12 cellular contexts compared by ENCODE assay signal in genomic region chr1:206856674-206857464, GRCh38. TPM values are rescaled to one million over a fixed set of nuclear protein-coding genes. Genes with fewer than 3 reads are reported as not detected.
DNase-seq lines count a peak whose midpoint lies in the region; ATAC-seq, FAIRE-seq and TF ChIP-seq lines count a peak whose summit lies in the region.
"Had no signal": no experiment of that assay in that cellular context is flagged by ENCODE, and none has a peak within 500 bp of the region (broad histone marks: within the 10 kb centered on the region; RNA-seq: fewer than 3 reads in every experiment).

No MANE protein-coding gene starts in this region.

- H3K27me3 ChIP-seq in H9 (ENCODE audit: insufficient read depth, low read length) (no peaks in the 10 kb centered on the region), lower lobe of right lung (ENCODE audit: low read depth) (no peaks in the 10 kb centered on the region), left ventricle myocardium inferior (ENCODE audit: low read depth) (peaks cover 35% of the 10 kb centered on the region)

- H4K20me1 ChIP-seq in H9 (ENCODE audit: control insufficient read depth, insufficient read depth, insufficient read length) = no peaks in the 10 kb centered on the region

- H2BK12ac ChIP-seq in H9 (ENCODE audit: insufficient read length, low read depth, low read length) = no peak overlapping the region

- H2BK20ac ChIP-seq in H9 (ENCODE audit: low read depth, low read length, poor library complexity, severe bottlenecking) = no peak overlapping the region

- no peaks in the 10 kb centered on the region for H3K9me3 ChIP-seq in H9 (ENCODE audit: control insufficient read depth, low read depth, low read length)
- no peaks in the 10 kb centered on the region for H3K9me3 ChIP-seq in lower lobe of right lung
- peaks cover 14% of the 10 kb centered on the region for H3K9me3 ChIP-seq in left ventricle myocardium inferior (replicated peaks)

- no peak overlapping the region for H2BK5ac ChIP-seq in H9 (ENCODE audit: insufficient read length, low read length)

- WGBS in H9 (ENCODE audit: extremely low coverage, insufficient read length, low lambda C conversion rate) = no CpG with 5 or more reads among the region's 5 CpGs

- no peak overlapping the region for H3K27ac ChIP-seq in H9 (ENCODE audit: insufficient read length, low read depth, low read length)
- H3K27ac ChIP-seq in lower lobe of right lung = no peak overlapping the region
- no peak overlapping the region for H3K27ac ChIP-seq in left ventricle myocardium inferior (replicated peaks)

- H4K5ac ChIP-seq in H9 (ENCODE audit: insufficient read length, low read depth, low read length) = no peak overlapping the region

- no peak for FAIRE-seq in RCC 7860 (lab: Jason Lieb, UNC)
- FAIRE-seq: GM18507 had no signal

- no peak overlapping the region for H2AFZ ChIP-seq in H9 (ENCODE audit: low read length)

- H2AK5ac ChIP-seq in H9 (ENCODE audit: insufficient read length, low read length) = no peak overlapping the region

- H3K9ac ChIP-seq in H9 (ENCODE audit: extremely low read depth, insufficient read length, low read length) = no peak overlapping the region

- H3K79me2 ChIP-seq in H9 (ENCODE audit: insufficient read depth, low read length) = no peaks in the 10 kb centered on the region

- H3K4ac ChIP-seq in H9 (ENCODE audit: low read depth, low read length) = no peak overlapping the region

- H3K4me1 ChIP-seq in H9 (ENCODE audit: insufficient read depth, low read length) (no peaks in the 10 kb centered on the region), lower lobe of right lung (no peaks in the 10 kb centered on the region), left ventricle myocardium inferior (no peaks in the 10 kb centered on the region)

- no peak overlapping the region for H2BK15ac ChIP-seq in H9 (ENCODE audit: low read depth, low read length)

- no peaks in the 10 kb centered on the region for H3K23me2 ChIP-seq in H9 (ENCODE audit: insufficient read length, low read depth, low read length, poor library complexity, severe bottlenecking)

- peaks cover 2% of the 10 kb centered on the region for H3K9me3 Mint-ChIP-seq in Calu3 (ENCODE audit: low read depth, unreplicated experiment)
- H3K9me3 Mint-ChIP-seq in H9 = peaks cover 15 to 16% of the 10 kb centered on the region in 2 experiments
- H3K9me3 Mint-ChIP-seq in activated B cell treated with CpG ODN at 0.5 μM for 24 hours = peaks cover 3% of the 10 kb centered on the region

- intact Hi-C loops in Calu3 (cut with micrococcal nuclease; ENCODE audit: unreplicated experiment) = no loop called here
- intact Hi-C loops in activated B cell treated with CpG ODN at 0.5 μM for 24 hours (cut with micrococcal nuclease) = loop anchor here (1.0 to 5.0 kb wide), 6 partner anchors 56 to 220 kb away; partner anchors contain the start of gene DYRK3
- intact Hi-C loops in lower lobe of right lung (cut with DNase I) = no loop called here
- intact Hi-C loops in left ventricle myocardium inferior (cut with micrococcal nuclease) = no loop called here

- BruUV-seq in Calu3 (replicated peaks; lab: Mats Ljungman, UMichigan) = no TSS peak

- H3K4me1 Mint-ChIP-seq in Calu3 (ENCODE audit: low read depth, unreplicated experiment) (peaks cover 5% of the 10 kb centered on the region), H9 (peaks cover 0 to 2% of the 10 kb centered on the region in 2 experiments; a peak in 1 of 4 replicates), activated B cell treated with CpG ODN at 0.5 μM for 24 hours (peaks cover 6% of the 10 kb centered on the region)
- H3K4me1 Mint-ChIP-seq: mesothelial cell of epicardium had no signal

- H3T11ph ChIP-seq in H9 (ENCODE audit: low read length) = no peak overlapping the region

- H3K56ac ChIP-seq in H9 (ENCODE audit: insufficient read length, low read depth, low read length) = no peak overlapping the region

- H3K4me3 ChIP-seq in lower lobe of right lung (no peak overlapping the region), left ventricle myocardium inferior (no peak overlapping the region)

- H3K4me3 Mint-ChIP-seq in Calu3 (ENCODE audit: low read depth, unreplicated experiment) = no peak overlapping the region
- H3K4me3 Mint-ChIP-seq in H9 = no peak overlapping the region
- no peak overlapping the region for H3K4me3 Mint-ChIP-seq in activated B cell treated with CpG ODN at 0.5 μM for 24 hours
- H3K4me3 Mint-ChIP-seq: IgD-negative memory B cell, mesothelial cell of epicardium had no signal

- H3K23ac ChIP-seq in H9 (ENCODE audit: insufficient read length, low read depth, low read length) = no peak overlapping the region

- CTCF ChIA-PET in Calu3 (lab: Charles Lee) = interaction anchor here (0.5 to 0.8 kb wide), 3 partner anchors 18 to 155 kb away, joined by 3 to 11 read pairs (median 3); no protein-coding TSS in a partner anchor
- CTCF ChIA-PET in activated B cell treated with CpG ODN at 0.5 μM for 24 hours (lab: Charles Lee) = interaction anchor here (0.6 to 3.5 kb wide), 11 partner anchors 8 to 126 kb away, joined by 3 to 23 read pairs (median 6); partner anchors contain the start of gene IL20

- no peak overlapping the region for H3K4me2 ChIP-seq in H9 (ENCODE audit: insufficient read depth, insufficient read length, low read length)

- TF ChIP-seq CTCF in Calu3 (IDR thresholded peaks at IDR 0.05; ENCODE audit: unreplicated experiment) = peak; percentile 33
- TF ChIP-seq CTCF in H9 (conservative IDR thresholded peaks at IDR 0.05) = peak; percentile 65
- no peak for TF ChIP-seq CTCF in activated B cell treated with CpG ODN at 0.5 μM for 24 hours (IDR thresholded peaks at IDR 0.05)
- peak; percentile 15 for TF ChIP-seq CTCF in lower lobe of right lung (IDR thresholded peaks at IDR 0.05)
- no peak for TF ChIP-seq CTCF in left ventricle myocardium inferior (IDR thresholded peaks at IDR 0.05; ENCODE audit: borderline replicate concordance)

- POLR2A ChIA-PET in activated B cell treated with CpG ODN at 0.5 μM for 24 hours (lab: Charles Lee) = no interaction called here

- no peaks in the 10 kb centered on the region for H3K79me1 ChIP-seq in H9 (ENCODE audit: insufficient read depth, low read depth, low read length, poor library complexity, severe bottlenecking)

- H3K36me3 Mint-ChIP-seq in Calu3 (ENCODE audit: insufficient read depth, unreplicated experiment) (no peaks in the 10 kb centered on the region), H9 (ENCODE audit: insufficient read depth in 1 of 3, low read depth in 3 of 3) (peaks cover 0 to 7% (median 0%) of the 10 kb centered on the region in 3 experiments; a peak in 1 of 7 replicates), activated B cell treated with CpG ODN at 0.5 μM for 24 hours (ENCODE audit: low read depth) (no peaks in the 10 kb centered on the region)
- H3K36me3 Mint-ChIP-seq: mesothelial cell of epicardium had no signal

- ATAC-seq in activated B cell treated with CpG ODN at 0.5 μM for 24 hours (ENCODE audit: low read depth) (peak; percentile 78), lower lobe of right lung (no peak), GM18519 (IDR thresholded peaks at IDR 0.05; ENCODE audit: low FRiP score, unreplicated experiment) (no peak)

- no peak overlapping the region for H2BK120ac ChIP-seq in H9 (ENCODE audit: low read depth, low read length, poor library complexity, severe bottlenecking)

- H3K18ac ChIP-seq in H9 (ENCODE audit: insufficient read length, low read depth, low read length) = no peak overlapping the region

- H3K27me3 Mint-ChIP-seq in Calu3 (ENCODE audit: unreplicated experiment) = peaks cover 68% of the 10 kb centered on the region
- peaks cover 31% of the 10 kb centered on the region for H3K27me3 Mint-ChIP-seq in H9 (ENCODE audit: low read depth)
- H3K27me3 Mint-ChIP-seq in activated B cell treated with CpG ODN at 0.5 μM for 24 hours = peaks cover 12% of the 10 kb centered on the region

- H3K27ac Mint-ChIP-seq in Calu3 (ENCODE audit: unreplicated experiment) (no peak overlapping the region), H9 (no peak overlapping the region), activated B cell treated with CpG ODN at 0.5 μM for 24 hours (no peak overlapping the region)
- H3K27ac Mint-ChIP-seq: IgD-negative memory B cell, mesothelial cell of epicardium had no signal

- no peak overlapping the region for H4K8ac ChIP-seq in H9 (replicated peaks; ENCODE audit: insufficient read length, low read depth, low read length)

- no peak overlapping the region for H3K14ac ChIP-seq in H9 (ENCODE audit: insufficient read depth, low read length)

- no peak overlapping the region for H4K91ac ChIP-seq in H9 (ENCODE audit: insufficient read length, low read depth, low read length)

- H3K36me3 ChIP-seq in lower lobe of right lung = no peaks in the 10 kb centered on the region
- no peaks in the 10 kb centered on the region for H3K36me3 ChIP-seq in left ventricle myocardium inferior

- DNase-seq in Calu3 (no peak), H9 (no peak), activated B cell treated with CpG ODN at 0.5 μM for 24 hours (no peak), lower lobe of right lung (no peak), left ventricle myocardium inferior (no peak), NCI-H2107 (lab: John Stamatoyannopoulos, UW) (no peak), RCC 7860 (ENCODE audit: low spot score) (no peak)
- DNase-seq: stimulated activated CD4-positive, alpha-beta T cell treated with anti-CD3 and anti-CD28 coated beads, Interleukin-2, amount 100 ng/mL, for 24 hours had no signal

RNA-seq across cellular contexts. Expression of gene IL20, which starts 8.6 kb away (rescaled TPM):
- total RNA-seq in Calu3 (2022) (not detected in 2 replicates), H9 (2021) (not detected in 2 replicates), activated B cell treated with CpG ODN at 0.5 μM for 24 hours (not detected in 2 replicates), lower lobe of right lung (not detected), left ventricle myocardium inferior (not detected)
- total RNA-seq: mesothelial cell of epicardium had no signal

RNA-seq across cellular contexts. Expression of gene IL24, which starts 40.4 kb away (rescaled TPM):
- total RNA-seq in Calu3 (2022) (not detected in 2 replicates), H9 (2021) (not detected in 2 replicates), activated B cell treated with CpG ODN at 0.5 μM for 24 hours (not detected in 2 replicates), lower lobe of right lung (not detected), left ventricle myocardium inferior (not detected)
- total RNA-seq: mesothelial cell of epicardium had no signal

Comparison
In these comparisons a context has a peak if more than half of its experiments do, and no peak if none do; other contexts are left out.
1. CTCF ChIP-seq: peak in Calu3 (single experiment), H9 (single experiment) and lower lobe of right lung (single experiment); none in activated B cell treated with CpG ODN at 0.5 μM for 24 hours (single experiment) and left ventricle myocardium inferior (single experiment).